Comparison of ENCODE assay signal across 17 cellular contexts in genomic region chr5:125295405-125295872, GRCh38.
A peak's percentile ranks its signal among the peaks of the same experiment; 100 is the strongest.
DNase-seq lines count a peak whose midpoint lies in the region; ATAC-seq, FAIRE-seq and TF ChIP-seq lines count a peak whose summit lies in the region.
"Had no signal": no experiment of that assay in that cellular context is flagged by ENCODE, and none has a peak within 500 bp of the region (broad histone marks: within the 10 kb centered on the region; RNA-seq: fewer than 3 reads in every experiment).

No MANE protein-coding gene starts in this region.

- no peak overlapping the region for H3K27ac ChIP-seq in IMR-90 (ENCODE audit: insufficient read depth, low read length)
- no peak overlapping the region for H3K27ac ChIP-seq in keratinocyte (ENCODE audit: control insufficient read depth, insufficient read depth, low read length)
- H3K27ac ChIP-seq in ovary: no peak overlapping the region
- H3K27ac ChIP-seq: tibial artery had no signal

- H2AK5ac ChIP-seq in IMR-90 (ENCODE audit: low read depth, low read length): no peak overlapping the region

- H3K36me3 ChIP-seq in IMR-90 (ENCODE audit: control insufficient read depth, insufficient read depth, low read length) (no peaks in the 10 kb centered on the region), keratinocyte (ENCODE audit: control insufficient read depth in 2 of 2, extremely low read depth in 1 of 2, insufficient read depth in 2 of 2, low read length in 2 of 2) (no peaks in the 10 kb centered on the region), ovary (no peaks in the 10 kb centered on the region)
- H3K36me3 ChIP-seq: tibial artery had no signal

- H3K9me1 ChIP-seq in IMR-90 (ENCODE audit: insufficient read depth, low read length) (no peaks in the 10 kb centered on the region), keratinocyte (ENCODE audit: control insufficient read depth, extremely low read depth, insufficient read depth, low read length) (no peaks in the 10 kb centered on the region)

- intact Hi-C loops in IMR-90 (cut with micrococcal nuclease) (no loop called here), ovary (cut with DNase I) (no loop called here)

- FAIRE-seq in GM18507 (lab: Jason Lieb, UNC) (peak; percentile 12), keratinocyte (lab: Jason Lieb, UNC) (peak; percentile 80)

- H3K4me2 ChIP-seq in IMR-90 (ENCODE audit: low read depth, low read length) (no peak overlapping the region), keratinocyte (ENCODE audit: control insufficient read depth, extremely low read depth, insufficient read depth, low read depth, low read length) (peak overlapping the region; percentile 38)

- BruUV-seq in IMR-90 (replicated peaks; lab: Mats Ljungman, UMichigan): no TSS peak

- dilution Hi-C loops in IMR-90 (cut with HindIII; ENCODE audit: low sequenced_read_pairs, unreplicated experiment): no loop called here
- dilution Hi-C loops in keratinocyte (cut with MboI; ENCODE audit: extremely low pct_ligation_motif_present, low sequenced_read_pairs): no loop called here

- H3K9me3 ChIP-seq in IMR-90 (ENCODE audit: control insufficient read depth, insufficient read depth, low read length) (no peaks in the 10 kb centered on the region), keratinocyte (ENCODE audit: control insufficient read depth, low read depth, low read length) (no peaks in the 10 kb centered on the region), ovary (no peaks in the 10 kb centered on the region)
- H3K9me3 ChIP-seq: tibial artery had no signal

- DNase-seq in GM18507 (ENCODE audit: extremely low spot score, insufficient read length, low read depth): peak; percentile 2
- peak; percentile 52 for DNase-seq in IMR-90
- DNase-seq in astrocyte of the spinal cord (ENCODE audit: low read depth, low spot score): peak; percentile 62
- no peak for DNase-seq in keratinocyte (ENCODE audit: low read depth, low spot score)
- no peak for DNase-seq in T-cell
- DNase-seq in activated CD4-positive, alpha-beta memory T cell treated with anti-CD3 and anti-CD28 coated beads, Interleukin-2, amount 10 ng/mL, durations not matched to agents 7 days and 5 days: no peak
- DNase-seq in ovary: no peak
- DNase-seq: activated CD4-positive, alpha-beta T cell treated with anti-CD3 and anti-CD28 coated beads, Interleukin-2, amount 50 U/mL, for 1 hour; CD8-positive, alpha-beta memory T cell; GOT3; NCI-H1436; occipital lobe; T-helper 1 cell; tibial artery had no signal

- no peak overlapping the region for H2BK20ac ChIP-seq in IMR-90 (ENCODE audit: low read depth, low read length)

- POLR2A ChIA-PET in IMR-90 (lab: Charles Lee; ENCODE audit: unreplicated experiment) (no interaction called here), T-cell (lab: Charles Lee) (interaction anchor here in 1 of 2 donors (0.6 kb wide), 1 partner anchor 8 kb away, joined by 3 read pairs; no protein-coding TSS in a partner anchor)
- POLR2A ChIA-PET in activated CD4-positive, alpha-beta memory T cell treated with anti-CD3 and anti-CD28 coated beads, Interleukin-2, amount 10 ng/mL, durations not matched to agents 7 days and 5 days (lab: Charles Lee): no interaction called here

- no peaks in the 10 kb centered on the region for H3K4me1 Mint-ChIP-seq in T-cell
- no peaks in the 10 kb centered on the region for H3K4me1 Mint-ChIP-seq in activated CD4-positive, alpha-beta memory T cell treated with anti-CD3 and anti-CD28 coated beads, Interleukin-2, amount 10 ng/mL, durations not matched to agents 7 days and 5 days
- H3K4me1 Mint-ChIP-seq: activated T-helper 17 cell treated with anti-CD3 and anti-CD28 coated beads, Interleukin-2, amount 50 U/mL, for 72 hours; CD8-positive, alpha-beta memory T cell had no signal

- H4K20me1 ChIP-seq in IMR-90 (ENCODE audit: insufficient read depth, low read length) (no peaks in the 10 kb centered on the region), keratinocyte (ENCODE audit: control insufficient read depth, extremely low read depth, insufficient read depth, low read length) (no peaks in the 10 kb centered on the region)

- H3K9ac ChIP-seq in IMR-90 (ENCODE audit: low read depth, low read length) (no peak overlapping the region), keratinocyte (ENCODE audit: control insufficient read depth, extremely low read depth, insufficient read depth, low read length) (no peak overlapping the region)

- no peak for ATAC-seq in IMR-90 (ENCODE audit: low read depth)
- no peak for ATAC-seq in T-cell (replicated peaks in 1 of 4)
- no peak for ATAC-seq in GM19328 (IDR thresholded peaks at IDR 0.05; ENCODE audit: unreplicated experiment)
- ATAC-seq: activated T-helper 17 cell treated with anti-CD3 and anti-CD28 coated beads, Interleukin-2, amount 50 U/mL, for 72 hours had no signal

- H3K79me1 ChIP-seq in IMR-90 (ENCODE audit: low read depth in 1 of 2, low read length in 2 of 2): no peaks in the 10 kb centered on the region

- no peak overlapping the region for H3K4me3 Mint-ChIP-seq in T-cell
- H3K4me3 Mint-ChIP-seq in activated CD4-positive, alpha-beta memory T cell treated with anti-CD3 and anti-CD28 coated beads, Interleukin-2, amount 10 ng/mL, durations not matched to agents 7 days and 5 days: no peak overlapping the region
- H3K4me3 Mint-ChIP-seq: activated T-helper 17 cell treated with anti-CD3 and anti-CD28 coated beads, Interleukin-2, amount 50 U/mL, for 72 hours; brain; CD8-positive, alpha-beta memory T cell had no signal

- H3K23ac ChIP-seq in IMR-90 (ENCODE audit: low read depth, low read length): no peak overlapping the region

- no peak overlapping the region for H4K8ac ChIP-seq in IMR-90 (ENCODE audit: low read depth in 2 of 2, low read length in 2 of 2)

- no peak overlapping the region for H3K4ac ChIP-seq in IMR-90 (ENCODE audit: low read depth, low read length)

- peaks cover 0 to 7% (median 4%) of the 10 kb centered on the region in 3 donors for H3K9me3 Mint-ChIP-seq in T-cell
- H3K9me3 Mint-ChIP-seq in activated CD4-positive, alpha-beta memory T cell treated with anti-CD3 and anti-CD28 coated beads, Interleukin-2, amount 10 ng/mL, durations not matched to agents 7 days and 5 days: peaks cover 9% of the 10 kb centered on the region

- H3K18ac ChIP-seq in IMR-90 (ENCODE audit: low read depth, low read length): no peak overlapping the region

- no peak for TF ChIP-seq EP300 in ovary (IDR thresholded peaks at IDR 0.05)

- H3K36me3 Mint-ChIP-seq in T-cell: no peaks in the 10 kb centered on the region
- H3K36me3 Mint-ChIP-seq in activated CD4-positive, alpha-beta memory T cell treated with anti-CD3 and anti-CD28 coated beads, Interleukin-2, amount 10 ng/mL, durations not matched to agents 7 days and 5 days (ENCODE audit: low read depth): no peaks in the 10 kb centered on the region
- H3K36me3 Mint-ChIP-seq: brain; CD8-positive, alpha-beta memory T cell had no signal

- TF ChIP-seq CTCF in IMR-90 (conservative IDR thresholded peaks at IDR 0.05; ENCODE audit: low read depth, low read length) (no peak), astrocyte of the spinal cord (IDR thresholded peaks at IDR 0.05; ENCODE audit: low read depth, low read length) (no peak), keratinocyte (optimal IDR thresholded peaks at IDR 0.05 in 1 of 3, IDR thresholded peaks at IDR 0.05 in 1 of 3, conservative IDR thresholded peaks at IDR 0.05 in 1 of 3; ENCODE audit: extremely low read depth in 1 of 3, insufficient read depth in 2 of 3, low read length in 3 of 3) (no peak), ovary (IDR thresholded peaks at IDR 0.05) (no peak)

- peaks cover 3% of the 10 kb centered on the region; the same call in 1 of the 2 replicates for H3K4me1 ChIP-seq in IMR-90 (ENCODE audit: control insufficient read depth, insufficient read depth, low read length)
- peaks cover 12% of the 10 kb centered on the region for H3K4me1 ChIP-seq in keratinocyte (ENCODE audit: control insufficient read depth, extremely low read depth, insufficient read depth, low read length)
- no peaks in the 10 kb centered on the region for H3K4me1 ChIP-seq in ovary (ENCODE audit: insufficient read depth)
- H3K4me1 ChIP-seq: tibial artery had no signal

- no peak overlapping the region for H2BK120ac ChIP-seq in IMR-90 (ENCODE audit: low read depth, low read length)

- no CpG with 5 or more reads among the region's 4 CpGs for WGBS in IMR-90 (ENCODE audit: extremely low coverage in 2 of 2, insufficient read length in 1 of 2), 2 experiments
- WGBS in ovary, 3 donors: 56 to 62% (median 58%) methylated on average over 4 of the region's 4 CpGs

- in situ Hi-C loops in IMR-90 (cut with MboI; ENCODE audit: low sequenced_read_pairs) (no loop called here), astrocyte of the spinal cord (cut with HindIII; ENCODE audit: low sequenced_read_pairs) (no loop called here)

- H4K5ac ChIP-seq in IMR-90 (ENCODE audit: low read depth, low read length): no peak overlapping the region

- H2BK15ac ChIP-seq in IMR-90 (ENCODE audit: low read depth, low read length): no peak overlapping the region

- no peaks in the 10 kb centered on the region for H3K79me2 ChIP-seq in keratinocyte (ENCODE audit: control insufficient read depth, insufficient read depth, low read length)

- TF ChIP-seq RAD21 in IMR-90 (IDR thresholded peaks at IDR 0.05; ENCODE audit: low read length): no peak

- CTCF ChIA-PET in IMR-90 (lab: Yijun Ruan, JAX) (no interaction called here), T-cell (lab: Charles Lee) (no interaction called here)
- CTCF ChIA-PET in activated CD4-positive, alpha-beta memory T cell treated with anti-CD3 and anti-CD28 coated beads, Interleukin-2, amount 10 ng/mL, durations not matched to agents 7 days and 5 days (lab: Charles Lee): no interaction called here

- no peak overlapping the region for H2BK5ac ChIP-seq in IMR-90 (ENCODE audit: low read depth, low read length, poor library complexity, severe bottlenecking)

- H3K4me3 ChIP-seq in IMR-90 (ENCODE audit: insufficient read depth, low read depth, low read length): no peak overlapping the region
- H3K4me3 ChIP-seq in astrocyte of the spinal cord (ENCODE audit: low read depth, low read length): no peak overlapping the region
- no peak overlapping the region for H3K4me3 ChIP-seq in keratinocyte (ENCODE audit: control insufficient read depth in 2 of 3, extremely low read depth in 1 of 3, insufficient read depth in 2 of 3, low read depth in 1 of 3, low read length in 3 of 3)
- no peak overlapping the region for H3K4me3 ChIP-seq in ovary
- H3K4me3 ChIP-seq: tibial artery had no signal

- TF ChIP-seq POLR2A in IMR-90 (IDR thresholded peaks at IDR 0.05; ENCODE audit: low read depth, low read length) (no peak), ovary (IDR thresholded peaks at IDR 0.05) (no peak)

- no peak overlapping the region for H3K56ac ChIP-seq in IMR-90 (ENCODE audit: extremely low read depth, insufficient read depth, low read length)

- H3K27me3 ChIP-seq in IMR-90 (ENCODE audit: control insufficient read depth, insufficient read depth, low read length) (no peaks in the 10 kb centered on the region), keratinocyte (ENCODE audit: control insufficient read depth, extremely low read depth, insufficient read depth, low read length) (no peaks in the 10 kb centered on the region), ovary (no peaks in the 10 kb centered on the region)
- H3K27me3 ChIP-seq: tibial artery had no signal

- H2AFZ ChIP-seq in IMR-90 (replicated peaks; ENCODE audit: low read length, poor library complexity) (no peak overlapping the region), keratinocyte (ENCODE audit: control insufficient read depth, low read length) (no peak overlapping the region)

- no peak overlapping the region for H4K91ac ChIP-seq in IMR-90 (ENCODE audit: insufficient read depth, low read depth, low read length)

- no peak overlapping the region for H3K14ac ChIP-seq in IMR-90 (replicated peaks; ENCODE audit: low read depth, low read length)

- H2AK9ac ChIP-seq in IMR-90 (replicated peaks; ENCODE audit: low read depth, low read length, poor library complexity): no peak overlapping the region

- no peaks in the 10 kb centered on the region for H3K27me3 Mint-ChIP-seq in T-cell
- H3K27me3 Mint-ChIP-seq in activated CD4-positive, alpha-beta memory T cell treated with anti-CD3 and anti-CD28 coated beads, Interleukin-2, amount 10 ng/mL, durations not matched to agents 7 days and 5 days: no peaks in the 10 kb centered on the region
- H3K27me3 Mint-ChIP-seq: activated T-helper 17 cell treated with anti-CD3 and anti-CD28 coated beads, Interleukin-2, amount 50 U/mL, for 72 hours; CD8-positive, alpha-beta memory T cell had no signal

- H3K27ac Mint-ChIP-seq in T-cell: no peak overlapping the region
- H3K27ac Mint-ChIP-seq in activated CD4-positive, alpha-beta memory T cell treated with anti-CD3 and anti-CD28 coated beads, Interleukin-2, amount 10 ng/mL, durations not matched to agents 7 days and 5 days: no peak overlapping the region
- H3K27ac Mint-ChIP-seq: activated T-helper 17 cell treated with anti-CD3 and anti-CD28 coated beads, Interleukin-2, amount 50 U/mL, for 72 hours; CD8-positive, alpha-beta memory T cell had no signal

Comparison
In these comparisons a context has a peak if more than half of its experiments do, and no peak if none do; other contexts are left out.
1. DNase-seq: peak in GM18507 (single experiment), IMR-90 (single experiment) and astrocyte of the spinal cord (single experiment); none in keratinocyte (single experiment), T-cell (0 of 34), activated CD4-positive, alpha-beta memory T cell treated with anti-CD3 and anti-CD28 coated beads, Interleukin-2, amount 10 ng/mL, durations not matched to agents 7 days and 5 days (single experiment) and ovary (0 of 5).